ENCODE assay signal across 15 cellular contexts in the genomic region with DNA sequence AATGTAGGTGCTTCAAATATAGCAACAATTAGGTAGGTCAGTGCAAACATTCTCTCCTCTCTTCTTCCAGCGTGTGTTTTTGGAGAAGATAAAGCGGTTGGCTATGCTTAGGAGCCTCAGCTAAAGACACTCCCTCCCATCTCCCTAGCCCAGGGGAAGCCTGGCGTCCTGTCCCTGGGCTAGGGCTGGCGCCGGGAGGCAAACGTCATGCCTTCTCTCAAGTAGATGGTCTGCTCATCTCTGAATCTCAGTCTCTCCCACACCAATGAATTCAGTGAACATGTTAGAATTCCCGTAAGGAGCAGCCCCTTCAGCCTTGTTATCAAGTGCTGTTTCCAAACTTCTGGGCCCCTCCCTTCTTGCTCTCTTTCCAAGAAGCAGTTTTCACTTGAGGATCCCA.
A peak's percentile ranks its signal among the peaks of the same experiment; 100 is the strongest.
DNase-seq lines count a peak whose midpoint lies in the region; ATAC-seq and TF ChIP-seq lines count a peak whose summit lies in the region.
"Had no signal": no experiment of that assay in that cellular context is flagged by ENCODE, and none has a peak within 500 bp of the region (broad histone marks: within the 10 kb centered on the region; RNA-seq: fewer than 3 reads in every experiment).

No MANE protein-coding gene starts in this region.

- TF ChIP-seq CTCF in left ventricle myocardium inferior (IDR thresholded peaks at IDR 0.05; ENCODE audit: borderline replicate concordance) (no peak), fibroblast of the aortic adventitia (IDR thresholded peaks at IDR 0.05; ENCODE audit: insufficient read depth, low read length) (no peak)

- no peak for DNase-seq in Right ventricle myocardium superior
- no peak for DNase-seq in left ventricle myocardium inferior
- DNase-seq in fibroblast of the aortic adventitia (ENCODE audit: low read depth) = peak; percentile 4
- DNase-seq in neuronal stem cell (ENCODE audit: low spot score) = no peak
- DNase-seq in aorta = no peak
- no peak for DNase-seq in NCI-H2227 (lab: John Stamatoyannopoulos, UW; ENCODE audit: unreplicated experiment)
- DNase-seq: 8988T; Calu3; CD8-positive, alpha-beta T cell; DMS79 treated with DMSO at 0.1 percent for 48 hours; GF-D8; HCEC 1CT had no signal

- no peak overlapping the region for H3K14ac ChIP-seq in neuronal stem cell (ENCODE audit: low read length)

- no peak overlapping the region for H2AFZ ChIP-seq in neuronal stem cell (ENCODE audit: low read length)
- H2AFZ ChIP-seq: GM23338 had no signal

- no peaks in the 10 kb centered on the region for H3K27me3 ChIP-seq in left ventricle myocardium inferior (ENCODE audit: low read depth)
- H3K27me3 ChIP-seq in neuronal stem cell (ENCODE audit: control insufficient read depth in 3 of 3, insufficient read depth in 3 of 3, low read depth in 1 of 3, low read length in 3 of 3) = peaks cover 0 to 4% (median 0%) of the 10 kb centered on the region in 3 experiments
- no peaks in the 10 kb centered on the region for H3K27me3 ChIP-seq in aorta (ENCODE audit: control insufficient read depth in 1 of 2, insufficient read depth in 2 of 2, low read length in 1 of 2)
- H3K27me3 ChIP-seq: BLaER1 had no signal

- H3K4me3 ChIP-seq in left ventricle myocardium inferior (no peak overlapping the region), fibroblast of the aortic adventitia (ENCODE audit: low read depth, low read length) (no peak overlapping the region), neuronal stem cell (ENCODE audit: low read length in 2 of 2) (no peak overlapping the region), aorta (ENCODE audit: low read length in 2 of 2) (no peak overlapping the region)
- H3K4me3 ChIP-seq: BLaER1, GM23338 had no signal

- no peak overlapping the region for H2BK5ac ChIP-seq in neuronal stem cell (ENCODE audit: low read length)

- no peak overlapping the region for H3K23ac ChIP-seq in neuronal stem cell (ENCODE audit: low read depth, low read length, poor library complexity)

- H3K4me1 ChIP-seq in left ventricle myocardium inferior = no peaks in the 10 kb centered on the region
- no peaks in the 10 kb centered on the region for H3K4me1 ChIP-seq in neuronal stem cell (ENCODE audit: control insufficient read depth in 2 of 2, insufficient read depth in 1 of 2, low read depth in 1 of 2, low read length in 2 of 2)
- no peaks in the 10 kb centered on the region for H3K4me1 ChIP-seq in aorta (ENCODE audit: control insufficient read depth in 1 of 2, insufficient read depth in 2 of 2, low read length in 2 of 2)
- H3K4me1 ChIP-seq: BLaER1 had no signal

- no peaks in the 10 kb centered on the region for H3K79me1 ChIP-seq in neuronal stem cell (ENCODE audit: low read depth, low read length)

- H2BK120ac ChIP-seq in neuronal stem cell (ENCODE audit: low read depth, low read length) = no peak overlapping the region

- no peak overlapping the region for H2AK5ac ChIP-seq in neuronal stem cell (ENCODE audit: low read depth, low read length)

- intact Hi-C loops in Right ventricle myocardium superior (cut with DNase I) (no loop called here), left ventricle myocardium inferior (cut with micrococcal nuclease) (no loop called here), aorta (cut with DNase I) (no loop called here)

- no peak overlapping the region for H3K9ac ChIP-seq in neuronal stem cell (ENCODE audit: low read depth, low read length, poor library complexity)
- H3K9ac ChIP-seq: BLaER1 had no signal

- no CpG with 5 or more reads among the region's 7 CpGs for WGBS in neuronal stem cell (ENCODE audit: extremely low coverage in 2 of 2, insufficient read length in 2 of 2, insufficient replicate concordance in 1 of 2), 2 donors
- 81 to 82% methylated on average over 7 of the region's 7 CpGs for WGBS in aorta, 2 donors

- peak; percentile 34 for ATAC-seq in Right ventricle myocardium superior (ENCODE audit: poor library complexity)
- ATAC-seq in aorta (ENCODE audit: low FRiP score) = peak; percentile 66
- ATAC-seq in GM21786 (IDR thresholded peaks at IDR 0.05; ENCODE audit: unreplicated experiment) = no peak
- ATAC-seq: CD8-positive, alpha-beta T cell; GM23338 had no signal

- H3K9me3 ChIP-seq in left ventricle myocardium inferior (replicated peaks) (no peaks in the 10 kb centered on the region), neuronal stem cell (replicated peaks in 1 of 2; ENCODE audit: control insufficient read depth in 2 of 2, insufficient read depth in 1 of 2, low read depth in 1 of 2, low read length in 2 of 2) (no peaks in the 10 kb centered on the region), aorta (ENCODE audit: control insufficient read depth, low read length) (no peaks in the 10 kb centered on the region)
- H3K9me3 ChIP-seq: BLaER1 had no signal

- H3K18ac ChIP-seq in neuronal stem cell (ENCODE audit: low read length) = peak overlapping the region; percentile 5

- H3K36me3 ChIP-seq in left ventricle myocardium inferior (no peaks in the 10 kb centered on the region), neuronal stem cell (replicated peaks in 1 of 2; ENCODE audit: control insufficient read depth in 2 of 2, insufficient read depth in 2 of 2, low read length in 2 of 2) (no peaks in the 10 kb centered on the region), aorta (ENCODE audit: control insufficient read depth in 1 of 2, insufficient read depth in 2 of 2, low read length in 1 of 2) (no peaks in the 10 kb centered on the region)
- H3K36me3 ChIP-seq: BLaER1 had no signal

- no peak overlapping the region for H4K91ac ChIP-seq in neuronal stem cell (ENCODE audit: low read depth, low read length, poor library complexity)

- H3K4ac ChIP-seq in neuronal stem cell (ENCODE audit: low read length) = no peak overlapping the region

- no peak overlapping the region for H2BK15ac ChIP-seq in neuronal stem cell (ENCODE audit: low read length)

- no peak overlapping the region for H3K4me2 ChIP-seq in neuronal stem cell (ENCODE audit: insufficient read depth, low read length, poor library complexity, severe bottlenecking)
- H3K4me2 ChIP-seq: BLaER1, GM23338 had no signal

- no peak overlapping the region for H3K27ac ChIP-seq in left ventricle myocardium inferior (replicated peaks)
- no peak overlapping the region for H3K27ac ChIP-seq in neuronal stem cell (replicated peaks; ENCODE audit: low read length)
- H3K27ac ChIP-seq in aorta (ENCODE audit: low read depth in 1 of 2, low read length in 2 of 2) = no peak overlapping the region
- H3K27ac ChIP-seq: BLaER1 had no signal

- no peak overlapping the region for H4K8ac ChIP-seq in neuronal stem cell (ENCODE audit: low read depth, low read length)

- no peak overlapping the region for H2BK12ac ChIP-seq in neuronal stem cell (ENCODE audit: low read length)
